ENCODE assay signal across 13 cellular contexts in the genomic region with DNA sequence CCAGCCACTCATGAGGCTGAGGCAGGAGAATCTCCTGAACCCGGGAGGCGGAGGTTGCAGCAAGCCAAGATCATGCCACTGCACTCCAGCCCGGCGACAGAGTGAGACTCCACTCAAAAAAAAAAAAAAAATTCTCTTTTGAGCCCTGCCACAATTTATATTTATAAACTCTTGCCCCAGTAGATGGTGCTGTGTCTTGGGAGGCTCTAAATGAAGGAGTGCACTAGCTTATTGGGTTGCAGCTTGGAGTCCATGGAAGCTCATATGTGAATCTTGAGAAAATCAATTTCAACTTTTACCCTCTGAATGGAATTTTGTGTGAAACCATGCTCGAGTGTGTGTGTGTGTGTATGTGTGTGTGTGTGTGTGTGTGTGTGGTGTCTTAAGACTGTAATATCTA.
"Had no signal": no experiment of that assay in that cellular context is flagged by ENCODE, and none has a peak within 500 bp of the region (broad histone marks: within the 10 kb centered on the region; RNA-seq: fewer than 3 reads in every experiment).

No MANE protein-coding gene starts in this region.

- ATAC-seq: activated CD4-positive, alpha-beta T cell treated with anti-CD3 and anti-CD28 coated beads for 36 hours; foreskin keratinocyte had no signal

- H3K36me3 ChIP-seq: ascending aorta, ovary, stomach, uterus had no signal

- H3K9me3 ChIP-seq: ascending aorta, uterus had no signal

- DNase-seq: activated CD4-positive, alpha-beta memory T cell treated with anti-CD3 and anti-CD28 coated beads, Interleukin-2, amount 10 ng/mL, durations not matched to agents 7 days and 5 days; activated CD4-positive, alpha-beta T cell treated with anti-CD3 and anti-CD28 coated beads for 36 hours; activated CD8-positive, alpha-beta memory T cell treated with anti-CD3 and anti-CD28 coated beads, Interleukin-2, amount 50 U/mL, for 4 hours; activated naive CD8-positive, alpha-beta T cell treated with anti-CD3 and anti-CD28 coated beads, Interleukin-2, amount 10 ng/mL, durations not matched to agents 7 days and 5 days; dorsolateral prefrontal cortex; foreskin keratinocyte; islet precursor cell; ovary; stimulated activated CD4-positive, alpha-beta T cell treated with anti-CD3 and anti-CD28 coated beads, Interleukin-15, amount 100 ng/mL, for 24 hours; stimulated activated CD4-positive, alpha-beta T cell treated with anti-CD3 and anti-CD28 coated beads, Interleukin-4, amount 100 ng/mL, for 24 hours; stomach; uterus had no signal

- H3K27me3 ChIP-seq: ascending aorta, dorsolateral prefrontal cortex, foreskin keratinocyte, ovary, stomach, uterus had no signal

- H3K27ac ChIP-seq: ascending aorta, dorsolateral prefrontal cortex, foreskin keratinocyte, ovary, stomach, uterus had no signal

- H3K4me3 ChIP-seq: ascending aorta, dorsolateral prefrontal cortex, ovary, stomach, uterus had no signal

- H3K4me1 ChIP-seq: ascending aorta, foreskin keratinocyte, stomach, uterus had no signal
